In genomic region chr2:73259276-73259675, GRCh38 we compare ENCODE assay signal across 33 cellular contexts. TPM values are rescaled to one million over a fixed set of nuclear protein-coding genes. Genes with fewer than 3 reads are reported as not detected.
"Had no signal": no experiment of that assay in that cellular context is flagged by ENCODE, and none has a peak within 500 bp of the region (broad histone marks: within the 10 kb centered on the region; RNA-seq: fewer than 3 reads in every experiment).

No MANE protein-coding gene starts in this region.

- H3K4me1 ChIP-seq: gastroesophageal sphincter, lower lobe of right lung, psoas muscle, suprapubic skin, transverse colon, vagina had no signal

- H3K4me2 ChIP-seq: neural progenitor cell had no signal

- H3K4me3 ChIP-seq: dorsolateral prefrontal cortex, esophagus muscularis mucosa, gastroesophageal sphincter, heart right ventricle, lower lobe of right lung, mucosa of descending colon, neural progenitor cell, psoas muscle, skin epidermis, spleen, suprapubic skin, transverse colon, vagina had no signal

- H3K27ac Mint-ChIP-seq: memory B cell; mesothelial cell of epicardium; natural killer cell treated with Interleukin-12 subunit alpha and Interleukin-12 subunit beta and Interleukin-15 and Interleukin-18, amount 100 ng/mL, for 72 hours; neural progenitor cell had no signal

- H3K9me3 Mint-ChIP-seq: memory B cell; mesothelial cell of epicardium; naive B cell; natural killer cell treated with Interleukin-12 subunit alpha and Interleukin-12 subunit beta and Interleukin-15 and Interleukin-18, amount 100 ng/mL, for 72 hours; neural progenitor cell; stimulated activated naive CD8-positive, alpha-beta T cell treated with anti-CD3 and anti-CD28 coated beads, Interleukin-15, amount 100 ng/mL, for 72 hours had no signal

- H3K36me3 ChIP-seq: neural progenitor cell, transverse colon, vagina had no signal

- H3K9ac ChIP-seq: neural progenitor cell had no signal

- H3K4me1 Mint-ChIP-seq: memory B cell, mesothelial cell of epicardium, neural progenitor cell had no signal

- H3K27me3 ChIP-seq: dorsolateral prefrontal cortex, esophagus muscularis mucosa, foreskin keratinocyte, gastroesophageal sphincter, neural progenitor cell, spleen, suprapubic skin, transverse colon, vagina had no signal

- H3K4me3 Mint-ChIP-seq: memory B cell; mesothelial cell of epicardium; natural killer cell treated with Interleukin-12 subunit alpha and Interleukin-12 subunit beta and Interleukin-15 and Interleukin-18, amount 100 ng/mL, for 72 hours; neural progenitor cell; stimulated activated naive CD8-positive, alpha-beta T cell treated with anti-CD3 and anti-CD28 coated beads, Interleukin-15, amount 100 ng/mL, for 72 hours had no signal

- H3K27ac ChIP-seq: dorsolateral prefrontal cortex, esophagus muscularis mucosa, foreskin keratinocyte, gastroesophageal sphincter, heart right ventricle, lower lobe of right lung, neural progenitor cell, psoas muscle, skin epidermis, spleen, suprapubic skin, transverse colon, vagina had no signal

- ATAC-seq: foreskin keratinocyte; gastroesophageal sphincter; heart right ventricle; left ventricle myocardium superior; lower lobe of right lung; mucosa of descending colon; right cardiac atrium; stimulated activated naive CD8-positive, alpha-beta T cell treated with anti-CD3 and anti-CD28 coated beads, Interleukin-15, amount 100 ng/mL, for 72 hours had no signal

- H2AFZ ChIP-seq: neural progenitor cell had no signal

- H3K9me3 ChIP-seq: esophagus muscularis mucosa, gastroesophageal sphincter, heart right ventricle, lower lobe of right lung, mucosa of descending colon, psoas muscle, spleen, suprapubic skin, transverse colon, vagina had no signal

- DNase-seq: dorsolateral prefrontal cortex; effector CD8-positive, alpha-beta T cell; foreskin keratinocyte; glutamatergic neuron; heart right ventricle; hippocampal formation; left ventricle myocardium superior; lower lobe of right lung; mucosa of descending colon; naive B cell; psoas muscle; right cardiac atrium; spleen; stimulated activated CD4-positive, alpha-beta T cell treated with anti-CD3 and anti-CD28 coated beads, Interleukin-4, amount 100 ng/mL, for 4 hours; stimulated activated naive CD4-positive, alpha-beta T cell; stimulated activated naive CD8-positive, alpha-beta T cell treated with anti-CD3 and anti-CD28 coated beads, Interleukin-15, amount 100 ng/mL, for 72 hours; transverse colon had no signal

- H3K27me3 Mint-ChIP-seq: memory B cell; naive B cell; natural killer cell treated with Interleukin-12 subunit alpha and Interleukin-12 subunit beta and Interleukin-15 and Interleukin-18, amount 100 ng/mL, for 72 hours; stimulated activated naive CD8-positive, alpha-beta T cell treated with anti-CD3 and anti-CD28 coated beads, Interleukin-15, amount 100 ng/mL, for 72 hours had no signal

- H3K36me3 Mint-ChIP-seq: mesothelial cell of epicardium; natural killer cell treated with Interleukin-12 subunit alpha and Interleukin-12 subunit beta and Interleukin-15 and Interleukin-18, amount 100 ng/mL, for 72 hours had no signal

RNA-seq across cellular contexts. Expression of gene EGR4, which starts 34.1 kb away (rescaled TPM):
- total RNA-seq: endothelial cell of umbilical vein; epithelial cell of proximal tubule; fibroblast of lung; foreskin keratinocyte; gastroesophageal sphincter; left ventricle myocardium superior; lower lobe of right lung; mucosa of descending colon; natural killer cell treated with Interleukin-12 subunit alpha and Interleukin-12 subunit beta and Interleukin-15 and Interleukin-18, amount 100 ng/mL, for 72 hours; osteocyte; psoas muscle; renal cortical epithelial cell; right cardiac atrium; spleen; suprapubic skin; transverse colon; ureter; vagina had no signal
- polyA plus RNA-seq: endothelial cell of umbilical vein, fibroblast of lung, foreskin keratinocyte, heart right ventricle, keratinocyte, psoas muscle had no signal
